ENCODE assay signal across 8 cellular contexts in the genomic region with DNA sequence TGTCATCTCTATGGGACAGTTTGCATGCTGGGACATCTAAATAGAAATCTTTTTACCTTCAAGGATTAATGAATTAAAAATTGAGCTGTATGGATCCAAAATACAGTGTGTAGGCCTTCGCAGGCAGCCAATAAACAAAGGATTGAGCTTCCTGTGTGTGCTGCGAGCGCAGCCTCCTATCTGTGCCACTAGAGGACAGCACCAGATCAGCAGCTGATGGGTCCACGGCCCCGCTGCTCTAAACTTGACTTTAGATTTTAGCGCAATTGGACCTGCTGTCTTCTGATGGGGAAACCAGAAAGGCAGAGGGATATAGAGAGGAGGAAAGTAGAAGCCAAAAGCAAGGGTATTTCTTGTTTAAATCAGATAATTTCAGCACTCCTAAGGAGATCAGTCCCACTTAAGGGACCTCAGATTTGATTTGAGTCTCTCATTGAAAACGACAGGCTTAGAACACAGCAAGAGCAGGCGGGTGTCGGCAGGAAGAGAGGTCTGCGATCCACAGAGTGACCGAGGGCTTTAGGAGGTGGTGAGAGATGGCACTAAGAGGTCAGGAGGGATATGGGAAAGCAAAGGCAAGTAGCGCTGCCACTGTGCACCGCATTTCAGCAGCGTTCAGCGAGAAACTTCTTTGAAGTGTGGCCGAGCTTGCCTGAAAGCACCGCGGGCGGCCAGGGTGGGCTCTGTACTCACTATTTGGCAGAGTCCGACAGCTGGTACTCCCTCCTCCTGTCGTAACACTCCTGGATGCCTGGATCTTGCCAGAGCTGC.
DNase-seq lines count a peak whose midpoint lies in the region; ATAC-seq and TF ChIP-seq lines count a peak whose summit lies in the region.

No MANE protein-coding gene starts in this region.

- H3K27ac Mint-ChIP-seq in effector memory CD8-positive, alpha-beta T cell = no peak overlapping the region
- peak overlapping the region; percentile 32 for H3K27ac Mint-ChIP-seq in stimulated activated effector memory CD8-positive, alpha-beta T cell treated with anti-CD3 and anti-CD28 coated beads, Interleukin-12 subunit alpha, Interleukin-12 subunit beta, amount 100 ng/mL, for 72 hours

- no peaks in the 10 kb centered on the region for H3K36me3 ChIP-seq in A673 (ENCODE audit: insufficient read depth, low read length, poor library complexity, severe bottlenecking)
- H3K36me3 ChIP-seq in mesenchymal stem cell (ENCODE audit: control insufficient read depth in 1 of 2, insufficient read depth in 2 of 2, low read depth in 1 of 2, low read length in 2 of 2) = no peaks in the 10 kb centered on the region

- peaks cover 33% of the 10 kb centered on the region for H3K4me1 ChIP-seq in A673 (ENCODE audit: insufficient read depth, low read length, poor library complexity, severe bottlenecking)
- H3K4me1 ChIP-seq in mesenchymal stem cell (ENCODE audit: control insufficient read depth, insufficient read depth, low read depth, low read length) = peaks cover 2% of the 10 kb centered on the region

- H3K4me2 ChIP-seq in mesenchymal stem cell (ENCODE audit: low read length, poor library complexity, severe bottlenecking) = no peak overlapping the region

- DNase-seq in A673 (ENCODE audit: low spot score) (peak; percentile 90), NCI-H2107 (lab: John Stamatoyannopoulos, UW) (peak; percentile 33), mesenchymal stem cell (peak; percentile 69)
- DNase-seq in activated CD4-positive, alpha-beta T cell treated with anti-CD3 and anti-CD28 coated beads for 4 hours = peak; percentile 24 to 38
- peak in 1 of 3 experiments; percentile 7 for DNase-seq in effector memory CD8-positive, alpha-beta T cell
- DNase-seq in stimulated activated effector memory CD8-positive, alpha-beta T cell treated with anti-CD3 and anti-CD28 coated beads, Interleukin-12 subunit alpha, Interleukin-12 subunit beta, amount 100 ng/mL, for 72 hours (ENCODE audit: low spot score in 2 of 2) = peak in 1 of 2 donors; percentile 6

- H3K4me3 Mint-ChIP-seq in effector memory CD8-positive, alpha-beta T cell = no peak overlapping the region
- no peak overlapping the region for H3K4me3 Mint-ChIP-seq in stimulated activated effector memory CD8-positive, alpha-beta T cell treated with anti-CD3 and anti-CD28 coated beads, Interleukin-12 subunit alpha, Interleukin-12 subunit beta, amount 100 ng/mL, for 72 hours

- POLR2A ChIA-PET in A673 (lab: Charles Lee; ENCODE audit: low non-redundant PET) = interaction anchor here (0.6 kb wide), 1 partner anchor 23 kb away, joined by 3 read pairs; no protein-coding TSS in a partner anchor

- H3K79me1 ChIP-seq in mesenchymal stem cell (replicated peaks; ENCODE audit: low read length, poor library complexity, severe bottlenecking) = no peaks in the 10 kb centered on the region

- no peak overlapping the region for H3K4me3 ChIP-seq in A673 (ENCODE audit: low read depth, low read length, poor library complexity, severe bottlenecking)
- H3K4me3 ChIP-seq in mesenchymal stem cell (ENCODE audit: insufficient read depth in 1 of 2, low read depth in 1 of 2, low read length in 2 of 2) = no peak overlapping the region

- peaks cover 3 to 5% of the 10 kb centered on the region in 2 donors for H3K4me1 Mint-ChIP-seq in effector memory CD8-positive, alpha-beta T cell (ENCODE audit: low read depth in 2 of 2)
- H3K4me1 Mint-ChIP-seq in stimulated activated effector memory CD8-positive, alpha-beta T cell treated with anti-CD3 and anti-CD28 coated beads, Interleukin-12 subunit alpha, Interleukin-12 subunit beta, amount 100 ng/mL, for 72 hours = peaks cover 7% of the 10 kb centered on the region

- H4K91ac ChIP-seq in mesenchymal stem cell (ENCODE audit: low read length) = no peak overlapping the region

- H3K9me3 ChIP-seq in A673 (ENCODE audit: low read depth, low read length, poor library complexity, severe bottlenecking) = no peaks in the 10 kb centered on the region
- H3K9me3 ChIP-seq in mesenchymal stem cell (ENCODE audit: control insufficient read depth, low read length) = no peaks in the 10 kb centered on the region

- H4K8ac ChIP-seq in mesenchymal stem cell (ENCODE audit: low read length) = no peak overlapping the region

- intact Hi-C loops in A673 (cut with micrococcal nuclease; ENCODE audit: unreplicated experiment) = loop anchor here (1.0 to 5.0 kb wide), 3 partner anchors 317 to 686 kb away; no protein-coding TSS in a partner anchor

- H3K4ac ChIP-seq in mesenchymal stem cell (ENCODE audit: low read depth in 1 of 2, low read length in 2 of 2) = no peak overlapping the region

- no peak overlapping the region for H3K9ac ChIP-seq in mesenchymal stem cell (ENCODE audit: low read length)

- no peak overlapping the region for H2AFZ ChIP-seq in mesenchymal stem cell (ENCODE audit: low read depth, low read length)

- no peak overlapping the region for H3K14ac ChIP-seq in mesenchymal stem cell (ENCODE audit: low read length in 2 of 2)

- no peaks in the 10 kb centered on the region for H3K36me3 Mint-ChIP-seq in effector memory CD8-positive, alpha-beta T cell (ENCODE audit: insufficient read depth)
- H3K36me3 Mint-ChIP-seq in stimulated activated effector memory CD8-positive, alpha-beta T cell treated with anti-CD3 and anti-CD28 coated beads, Interleukin-12 subunit alpha, Interleukin-12 subunit beta, amount 100 ng/mL, for 72 hours = no peaks in the 10 kb centered on the region

- BruUV-seq in A673 (replicated peaks; lab: Mats Ljungman, UMichigan) = no TSS peak

- H3K27me3 ChIP-seq in A673 (replicated peaks; ENCODE audit: insufficient read depth, low read depth, low read length, poor library complexity) = peaks cover 3% of the 10 kb centered on the region
- no peaks in the 10 kb centered on the region for H3K27me3 ChIP-seq in mesenchymal stem cell (ENCODE audit: control insufficient read depth in 1 of 2, insufficient read depth in 1 of 2, low read length in 2 of 2)

- no peak overlapping the region for H3K23ac ChIP-seq in mesenchymal stem cell (ENCODE audit: low read length in 2 of 2)

- no peak overlapping the region for H2BK120ac ChIP-seq in mesenchymal stem cell (ENCODE audit: low read depth, low read length)

- H2BK15ac ChIP-seq in mesenchymal stem cell (ENCODE audit: low read depth, poor library complexity, severe bottlenecking) = no peak overlapping the region

- H3K27ac ChIP-seq in A673 (ENCODE audit: low read depth, low read length, poor library complexity, severe bottlenecking) (no peak overlapping the region), mesenchymal stem cell (ENCODE audit: low read length, poor library complexity, severe bottlenecking) (no peak overlapping the region)

- no peak overlapping the region for H3K18ac ChIP-seq in mesenchymal stem cell (ENCODE audit: low read depth in 1 of 2, low read length in 2 of 2)

- CTCF ChIA-PET in A673 (lab: Charles Lee) = interaction anchor here (0.5 to 2.0 kb wide), 12 partner anchors 16 to 684 kb away, joined by 3 to 21 read pairs (median 3); no protein-coding TSS in a partner anchor

- no peaks in the 10 kb centered on the region for H3K9me3 Mint-ChIP-seq in effector memory CD8-positive, alpha-beta T cell
- H3K9me3 Mint-ChIP-seq in stimulated activated effector memory CD8-positive, alpha-beta T cell treated with anti-CD3 and anti-CD28 coated beads, Interleukin-12 subunit alpha, Interleukin-12 subunit beta, amount 100 ng/mL, for 72 hours = no peaks in the 10 kb centered on the region

- no peak overlapping the region for H2BK5ac ChIP-seq in mesenchymal stem cell (ENCODE audit: low read depth, low read length, poor library complexity, severe bottlenecking)

- H3K27me3 Mint-ChIP-seq in effector memory CD8-positive, alpha-beta T cell = peaks cover 3 to 22% of the 10 kb centered on the region in 2 donors

- TF ChIP-seq CTCF in A673 (conservative IDR thresholded peaks at IDR 0.05; ENCODE audit: low read depth, low read length) (peak; percentile 99), GM12873 (IDR thresholded peaks at IDR 0.05; ENCODE audit: insufficient read depth, low read depth, low read length, missing control alignments) (peak; percentile 91)

- peak overlapping the region; percentile 30 for H2AK5ac ChIP-seq in mesenchymal stem cell (ENCODE audit: low read length, severe bottlenecking)

- 65% methylated on average over 21 of the region's 21 CpGs for WGBS in mesenchymal stem cell

- no peak overlapping the region for H2BK12ac ChIP-seq in mesenchymal stem cell (ENCODE audit: low read length in 2 of 2)

- ATAC-seq in HG02678 (IDR thresholded peaks at IDR 0.05; ENCODE audit: unreplicated experiment) = peak; percentile 68
- peak; percentile 74 for ATAC-seq in effector memory CD8-positive, alpha-beta T cell (replicated peaks)
- peak; percentile 81 for ATAC-seq in stimulated activated effector memory CD8-positive, alpha-beta T cell treated with anti-CD3 and anti-CD28 coated beads, Interleukin-12 subunit alpha, Interleukin-12 subunit beta, amount 100 ng/mL, for 72 hours
